8 cellular contexts compared by ENCODE assay signal in genomic region chr12:53984901-53985357, GRCh38. TPM values are rescaled to one million over a fixed set of nuclear protein-coding genes. Genes with fewer than 3 reads are reported as not detected.
DNase-seq lines count a peak whose midpoint lies in the region; ATAC-seq and TF ChIP-seq lines count a peak whose summit lies in the region.

Gene HOXC10, plus strand, starts transcription at chr12:53985146. Its CDS starts 114 bp downstream, at chr12:53985260.

- no peaks in the 10 kb centered on the region for H3K79me2 ChIP-seq in OCI-LY3 (ENCODE audit: low read length)

- H3K4me3 ChIP-seq in OCI-LY3 (ENCODE audit: low read length) (peak within 1 kb of the TSS; percentile 77), fibroblast of mammary gland (ENCODE audit: control insufficient read depth, low read depth, low read length) (peak within 1 kb of the TSS; percentile 69)

- H3K9ac ChIP-seq in OCI-LY3 (ENCODE audit: low read length) = peak within 1 kb of the TSS; percentile 65

- H3K36me3 ChIP-seq in OCI-LY3 (replicated peaks; ENCODE audit: low read depth, low read length) = no peaks in the 10 kb centered on the region

- no peaks in the 10 kb centered on the region for H3K9me3 ChIP-seq in OCI-LY3 (ENCODE audit: insufficient read depth, low read length)

- H3K4me2 ChIP-seq in OCI-LY3 (ENCODE audit: low read length) = peak within 1 kb of the TSS; percentile 92

- ATAC-seq in HG03432 (IDR thresholded peaks at IDR 0.05; ENCODE audit: unreplicated experiment) (peak; percentile 60), omental fat pad (ENCODE audit: low FRiP score) (peak; percentile 59), GM18517 (IDR thresholded peaks at IDR 0.05; ENCODE audit: unreplicated experiment) (no peak)

- H3K27ac ChIP-seq in OCI-LY3 (ENCODE audit: low read length) = no peak within 1 kb of the TSS

- no peaks in the 10 kb centered on the region for H4K20me1 ChIP-seq in OCI-LY3 (ENCODE audit: insufficient read depth, low read length)

- peak; percentile 54 for DNase-seq in DMS153 treated with DMSO at 0.1 percent for 48 hours (lab: John Stamatoyannopoulos, UW; ENCODE audit: unreplicated experiment)
- DNase-seq in activated T-cell treated with anti-CD3 and anti-CD28 coated beads for 4 hours = peak; percentile 78
- peak; percentile 97 for DNase-seq in fibroblast of mammary gland (ENCODE audit: low read depth)
- DNase-seq in omental fat pad (ENCODE audit: low spot score) = peak; percentile 91
- peak; percentile 23 for DNase-seq in superior temporal gyrus (ENCODE audit: extremely low spot score)

- TF ChIP-seq CTCF in OCI-LY3 (IDR thresholded peaks at IDR 0.05; ENCODE audit: low read depth, low read length) = peak; percentile 77
- peak; percentile 76 for TF ChIP-seq CTCF in fibroblast of mammary gland (conservative IDR thresholded peaks at IDR 0.05; ENCODE audit: control insufficient read depth, insufficient read depth, low read depth, low read length)
- no peak for TF ChIP-seq CTCF in omental fat pad (IDR thresholded peaks at IDR 0.05)

- no peaks in the 10 kb centered on the region for H3K27me3 ChIP-seq in OCI-LY3 (ENCODE audit: low read depth, low read length)

- H2AFZ ChIP-seq in OCI-LY3 (ENCODE audit: low read depth, low read length) = peak within 1 kb of the TSS; percentile 86

- peaks cover 61% of the 10 kb centered on the region for H3K4me1 ChIP-seq in OCI-LY3 (ENCODE audit: low read length)

RNA-seq across cellular contexts. Expression of gene HOXC10, which starts in this region (rescaled TPM):
- total RNA-seq in omental fat pad = not detected

Comparison
In these comparisons a context has a peak if more than half of its experiments do, and no peak if none do; other contexts are left out.
1. Peak in DNase-seq and ATAC-seq in omental fat pad; RNA of the gene not detected or under 1 TPM.
2. DNase-seq: peak in every context shown above with its lines; median percentile 97 in fibroblast of mammary gland; 91 in omental fat pad; 78 in activated T-cell treated with anti-CD3 and anti-CD28 coated beads for 4 hours; 54 in DMS153 treated with DMSO at 0.1 percent for 48 hours; 23 in superior temporal gyrus.
3. CTCF ChIP-seq: peak in OCI-LY3 (single experiment) and fibroblast of mammary gland (single experiment); none in omental fat pad (0 of 3).